Comparison of ENCODE assay signal across 1 cellular context in genomic region chr10:97498076-97498840, GRCh38.
TF ChIP-seq lines count a peak whose summit lies in the region.

Gene MMS19, minus strand, starts transcription at chr10:97498422. Its CDS starts 38 bp downstream, at chr10:97498384.

TF ChIP-seq in HepG2, 621 proteins besides CTCF, POLR2A, EP300 and RAD21 (continued from another document and continues in another):
- TF ChIP-seq AFF4 (CRISPR knock-in tag; IDR thresholded peaks at IDR 0.05) (no peak; the same call in 1 of the 2 replicates), RNF2 (conservative IDR thresholded peaks at IDR 0.05; ENCODE audit: low read depth) (0 out of 2 replicates have a peak, but pooled peaks have one; percentile 10), ATF2 (CRISPR knock-in tag; IDR thresholded peaks at IDR 0.05) (no peak), ZMYM4 (CRISPR knock-in tag; IDR thresholded peaks at IDR 0.05) (no peak), PRMT3 (CRISPR knock-in tag; IDR thresholded peaks at IDR 0.05; ENCODE audit: borderline replicate concordance, low read depth) (no peak), GMEB2 (CRISPR knock-in tag; IDR thresholded peaks at IDR 0.05; ENCODE audit: low read depth) (no peak), NCOA2 (CRISPR knock-in tag; IDR thresholded peaks at IDR 0.05) (no peak), ZSCAN22 (CRISPR knock-in tag; IDR thresholded peaks at IDR 0.05) (0 out of 2 replicates have a peak, but pooled peaks have one; percentile 43), NR2C2 (CRISPR knock-in tag; IDR thresholded peaks at IDR 0.05; ENCODE audit: borderline replicate concordance) (no peak), HDAC2 (CRISPR knock-in tag; IDR thresholded peaks at IDR 0.05) (no peak; the same call in 1 of the 2 replicates), SSRP1 (CRISPR knock-in tag; IDR thresholded peaks at IDR 0.05) (no peak), DMAP1 (CRISPR knock-in tag; IDR thresholded peaks at IDR 0.05) (peak; percentile 82), ZBTB39 (CRISPR knock-in tag; IDR thresholded peaks at IDR 0.05) (no peak), CBX1 (IDR thresholded peaks at IDR 0.05; ENCODE audit: low read depth) (no peak), ZBTB20 (CRISPR knock-in tag; IDR thresholded peaks at IDR 0.05; ENCODE audit: borderline replicate concordance, low read depth) (no peak), POGZ (CRISPR knock-in tag; IDR thresholded peaks at IDR 0.05) (no peak; the same call in 1 of the 2 replicates), ZNF800 (CRISPR knock-in tag; IDR thresholded peaks at IDR 0.05) (no peak; the same call in 1 of the 2 replicates), TGIF2 (CRISPR knock-in tag; IDR thresholded peaks at IDR 0.05) (no peak), CCDC6 (CRISPR knock-in tag; IDR thresholded peaks at IDR 0.05) (peak; percentile 74; the same call in 1 of the 2 replicates), THAP9 (CRISPR knock-in tag; IDR thresholded peaks at IDR 0.05; ENCODE audit: borderline replicate concordance) (peak; percentile 82; the same call in 1 of the 2 replicates), ZNF557 (CRISPR knock-in tag; IDR thresholded peaks at IDR 0.05) (no peak), ZNF263 (CRISPR knock-in tag; IDR thresholded peaks at IDR 0.05) (no peak), ZNF709 (CRISPR knock-in tag; IDR thresholded peaks at IDR 0.05) (peak; percentile 45; the same call in 1 of the 2 replicates), SMARCE1 (IDR thresholded peaks at IDR 0.05; ENCODE audit: borderline replicate concordance) (no peak), GTF2F1 (IDR thresholded peaks at IDR 0.05; ENCODE audit: low read length) (no peak), SIN3A (IDR thresholded peaks at IDR 0.05; ENCODE audit: borderline replicate concordance, low read depth, low read length) (peak; percentile 7; the same call in 1 of the 2 replicates), LBX2 (CRISPR knock-in tag; IDR thresholded peaks at IDR 0.05; ENCODE audit: borderline replicate concordance) (peak; percentile 6; the same call in 1 of the 2 replicates), ZBTB37 (CRISPR knock-in tag; IDR thresholded peaks at IDR 0.05) (no peak), NCOA1 (CRISPR knock-in tag; IDR thresholded peaks at IDR 0.05) (no peak), SP140L (CRISPR knock-in tag; IDR thresholded peaks at IDR 0.05; ENCODE audit: borderline replicate concordance) (0 out of 2 replicates have a peak, but pooled peaks have one; percentile 24), THAP11 (CRISPR knock-in tag; IDR thresholded peaks at IDR 0.05) (peak; percentile 49), FOSL2 (CRISPR knock-in tag; IDR thresholded peaks at IDR 0.05) (no peak), ARID4A (CRISPR knock-in tag; IDR thresholded peaks at IDR 0.05; ENCODE audit: borderline replicate concordance) (peak; percentile 92), ZNF296 (CRISPR knock-in tag; conservative IDR thresholded peaks at IDR 0.05) (no peak), PITX1 (CRISPR knock-in tag; IDR thresholded peaks at IDR 0.05) (no peak), ZNF660 (CRISPR knock-in tag; IDR thresholded peaks at IDR 0.05; ENCODE audit: borderline replicate concordance, low read depth) (no peak), THRA (CRISPR knock-in tag; IDR thresholded peaks at IDR 0.05; ENCODE audit: borderline replicate concordance) (0 out of 2 replicates have a peak, but pooled peaks have one; percentile 12), MTA1 (CRISPR knock-in tag; IDR thresholded peaks at IDR 0.05; ENCODE audit: borderline replicate concordance) (peak; percentile 81; the same call in 1 of the 2 replicates)
